Comparison of ENCODE assay signal across 1 cellular context in the genomic region with DNA sequence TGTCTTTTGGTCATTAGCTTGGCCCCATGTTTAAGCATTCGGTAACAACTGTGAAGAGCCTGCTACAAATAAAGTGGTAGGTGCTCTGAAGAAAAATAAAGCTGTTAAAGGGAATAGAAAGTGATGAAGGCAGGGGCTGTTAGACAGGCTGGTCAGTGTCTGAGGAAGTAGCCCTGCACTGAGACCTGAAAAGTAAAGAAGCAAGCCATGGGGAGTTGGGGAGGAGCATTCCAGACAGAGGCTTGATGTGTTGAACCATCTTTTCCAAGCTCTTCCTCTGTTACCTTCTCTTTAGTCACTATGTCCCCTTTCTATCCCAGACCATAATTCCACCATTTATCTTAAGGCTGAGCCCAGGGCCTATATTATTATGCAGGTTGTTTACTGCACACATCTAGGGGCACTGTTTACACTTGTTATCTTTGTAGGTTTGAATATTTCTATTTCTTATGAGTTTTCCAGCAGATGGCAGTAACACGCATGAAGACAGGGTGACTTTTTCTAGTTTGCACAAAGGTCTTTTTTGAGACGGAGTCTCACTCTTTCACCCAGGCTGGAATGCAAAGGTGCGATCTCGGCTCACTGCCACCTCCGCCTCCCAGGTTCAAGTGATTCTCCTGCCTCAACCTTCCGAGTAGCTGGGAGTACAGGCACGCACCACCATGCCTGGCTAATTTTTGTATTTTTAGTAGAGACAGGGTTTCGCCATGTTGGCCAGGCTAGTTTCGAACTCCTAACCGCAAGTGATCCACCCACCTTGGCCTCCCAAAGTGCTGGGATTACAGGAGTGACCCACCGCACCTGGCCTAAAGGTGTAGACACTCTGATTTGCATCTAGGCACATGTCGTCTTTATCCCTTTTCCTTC.
TF ChIP-seq lines count a peak whose summit lies in the region.

No MANE protein-coding gene starts in this region.

TF ChIP-seq in K562, 482 proteins besides CTCF, POLR2A, EP300 and RAD21 (continued from another document and continues in another):
- TF ChIP-seq, protein P1, sequence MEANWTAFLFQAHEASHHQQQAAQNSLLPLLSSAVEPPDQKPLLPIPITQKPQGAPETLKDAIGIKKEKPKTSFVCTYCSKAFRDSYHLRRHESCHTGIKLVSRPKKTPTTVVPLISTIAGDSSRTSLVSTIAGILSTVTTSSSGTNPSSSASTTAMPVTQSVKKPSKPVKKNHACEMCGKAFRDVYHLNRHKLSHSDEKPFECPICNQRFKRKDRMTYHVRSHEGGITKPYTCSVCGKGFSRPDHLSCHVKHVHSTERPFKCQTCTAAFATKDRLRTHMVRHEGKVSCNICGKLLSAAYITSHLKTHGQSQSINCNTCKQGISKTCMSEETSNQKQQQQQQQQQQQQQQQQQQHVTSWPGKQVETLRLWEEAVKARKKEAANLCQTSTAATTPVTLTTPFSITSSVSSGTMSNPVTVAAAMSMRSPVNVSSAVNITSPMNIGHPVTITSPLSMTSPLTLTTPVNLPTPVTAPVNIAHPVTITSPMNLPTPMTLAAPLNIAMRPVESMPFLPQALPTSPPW (CRISPR knock-in tag; IDR thresholded peaks at IDR 0.05), result no peak
- TF ChIP-seq MTA2 (IDR thresholded peaks at IDR 0.05; ENCODE audit: low read depth), result no peak
- TF ChIP-seq CC2D1A (IDR thresholded peaks at IDR 0.05), result no peak
- TF ChIP-seq ZBTB8A (IDR thresholded peaks at IDR 0.05; ENCODE audit: partially characterized antibody), result no peak
- no peak for TF ChIP-seq ZNF431 (CRISPR knock-in tag; IDR thresholded peaks at IDR 0.05)
- no peak for TF ChIP-seq PURB (CRISPR knock-in tag; IDR thresholded peaks at IDR 0.05; ENCODE audit: low read depth)
- TF ChIP-seq, protein P2, sequence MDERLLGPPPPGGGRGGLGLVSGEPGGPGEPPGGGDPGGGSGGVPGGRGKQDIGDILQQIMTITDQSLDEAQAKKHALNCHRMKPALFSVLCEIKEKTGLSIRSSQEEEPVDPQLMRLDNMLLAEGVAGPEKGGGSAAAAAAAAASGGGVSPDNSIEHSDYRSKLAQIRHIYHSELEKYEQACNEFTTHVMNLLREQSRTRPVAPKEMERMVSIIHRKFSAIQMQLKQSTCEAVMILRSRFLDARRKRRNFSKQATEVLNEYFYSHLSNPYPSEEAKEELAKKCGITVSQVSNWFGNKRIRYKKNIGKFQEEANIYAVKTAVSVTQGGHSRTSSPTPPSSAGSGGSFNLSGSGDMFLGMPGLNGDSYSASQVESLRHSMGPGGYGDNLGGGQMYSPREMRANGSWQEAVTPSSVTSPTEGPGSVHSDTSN (CRISPR knock-in tag; IDR thresholded peaks at IDR 0.05; ENCODE audit: low read depth), result no peak
- TF ChIP-seq, protein P2 (tag; conservative IDR thresholded peaks at IDR 0.05; ENCODE audit: low read depth), result no peak
- no peak for TF ChIP-seq ZFP1 (CRISPR knock-in tag; IDR thresholded peaks at IDR 0.05)
- no peak for TF ChIP-seq MXI1 (IDR thresholded peaks at IDR 0.05; ENCODE audit: low read depth, low read length)
- TF ChIP-seq KLF1 (tag; IDR thresholded peaks at IDR 0.05), result no peak
- 0 out of 2 replicates have a peak, but pooled peaks have one; percentile 20 for TF ChIP-seq EP400 (IDR thresholded peaks at IDR 0.05)
- TF ChIP-seq PTRF (tag; IDR thresholded peaks at IDR 0.05), result no peak
- no peak for TF ChIP-seq PTTG1 (tag; IDR thresholded peaks at IDR 0.05; ENCODE audit: low read depth)
- no peak for TF ChIP-seq KLF16 (IDR thresholded peaks at IDR 0.05)
- no peak for TF ChIP-seq C11orf30 (IDR thresholded peaks at IDR 0.05; ENCODE audit: low read depth)
- no peak for TF ChIP-seq SPI1 (IDR thresholded peaks at IDR 0.05; ENCODE audit: borderline replicate concordance, low read depth, low read length)
- TF ChIP-seq, protein P3, sequence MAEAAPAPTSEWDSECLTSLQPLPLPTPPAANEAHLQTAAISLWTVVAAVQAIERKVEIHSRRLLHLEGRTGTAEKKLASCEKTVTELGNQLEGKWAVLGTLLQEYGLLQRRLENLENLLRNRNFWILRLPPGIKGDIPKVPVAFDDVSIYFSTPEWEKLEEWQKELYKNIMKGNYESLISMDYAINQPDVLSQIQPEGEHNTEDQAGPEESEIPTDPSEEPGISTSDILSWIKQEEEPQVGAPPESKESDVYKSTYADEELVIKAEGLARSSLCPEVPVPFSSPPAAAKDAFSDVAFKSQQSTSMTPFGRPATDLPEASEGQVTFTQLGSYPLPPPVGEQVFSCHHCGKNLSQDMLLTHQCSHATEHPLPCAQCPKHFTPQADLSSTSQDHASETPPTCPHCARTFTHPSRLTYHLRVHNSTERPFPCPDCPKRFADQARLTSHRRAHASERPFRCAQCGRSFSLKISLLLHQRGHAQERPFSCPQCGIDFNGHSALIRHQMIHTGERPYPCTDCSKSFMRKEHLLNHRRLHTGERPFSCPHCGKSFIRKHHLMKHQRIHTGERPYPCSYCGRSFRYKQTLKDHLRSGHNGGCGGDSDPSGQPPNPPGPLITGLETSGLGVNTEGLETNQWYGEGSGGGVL (CRISPR knock-in tag; IDR thresholded peaks at IDR 0.05), result no peak
- TF ChIP-seq, protein P4, sequence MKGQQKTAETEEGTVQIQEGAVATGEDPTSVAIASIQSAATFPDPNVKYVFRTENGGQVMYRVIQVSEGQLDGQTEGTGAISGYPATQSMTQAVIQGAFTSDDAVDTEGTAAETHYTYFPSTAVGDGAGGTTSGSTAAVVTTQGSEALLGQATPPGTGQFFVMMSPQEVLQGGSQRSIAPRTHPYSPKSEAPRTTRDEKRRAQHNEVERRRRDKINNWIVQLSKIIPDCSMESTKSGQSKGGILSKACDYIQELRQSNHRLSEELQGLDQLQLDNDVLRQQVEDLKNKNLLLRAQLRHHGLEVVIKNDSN (CRISPR knock-in tag; IDR thresholded peaks at IDR 0.05), result no peak
- no peak for TF ChIP-seq ESRRA (IDR thresholded peaks at IDR 0.05; ENCODE audit: borderline replicate concordance, low read depth)
- TF ChIP-seq ZNF586 (CRISPR knock-in tag; conservative IDR thresholded peaks at IDR 0.05), result no peak
- TF ChIP-seq, protein P5, sequence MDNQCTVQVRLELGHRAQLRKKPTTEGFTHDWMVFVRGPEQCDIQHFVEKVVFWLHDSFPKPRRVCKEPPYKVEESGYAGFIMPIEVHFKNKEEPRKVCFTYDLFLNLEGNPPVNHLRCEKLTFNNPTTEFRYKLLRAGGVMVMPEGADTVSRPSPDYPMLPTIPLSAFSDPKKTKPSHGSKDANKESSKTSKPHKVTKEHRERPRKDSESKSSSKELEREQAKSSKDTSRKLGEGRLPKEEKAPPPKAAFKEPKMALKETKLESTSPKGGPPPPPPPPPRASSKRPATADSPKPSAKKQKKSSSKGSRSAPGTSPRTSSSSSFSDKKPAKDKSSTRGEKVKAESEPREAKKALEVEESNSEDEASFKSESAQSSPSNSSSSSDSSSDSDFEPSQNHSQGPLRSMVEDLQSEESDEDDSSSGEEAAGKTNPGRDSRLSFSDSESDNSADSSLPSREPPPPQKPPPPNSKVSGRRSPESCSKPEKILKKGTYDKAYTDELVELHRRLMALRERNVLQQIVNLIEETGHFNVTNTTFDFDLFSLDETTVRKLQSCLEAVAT (IDR thresholded peaks at IDR 0.05), result no peak
- no peak for TF ChIP-seq ZNF140 (CRISPR knock-in tag; IDR thresholded peaks at IDR 0.05)
- TF ChIP-seq TBL1XR1 (IDR thresholded peaks at IDR 0.05; ENCODE audit: low read length in 2 of 2), result no peak
- no peak for TF ChIP-seq SIRT6 (IDR thresholded peaks at IDR 0.05; ENCODE audit: low read depth, low read length)
- TF ChIP-seq ADNP (tag; IDR thresholded peaks at IDR 0.05), result peak; percentile 85
- TF ChIP-seq, protein P6, sequence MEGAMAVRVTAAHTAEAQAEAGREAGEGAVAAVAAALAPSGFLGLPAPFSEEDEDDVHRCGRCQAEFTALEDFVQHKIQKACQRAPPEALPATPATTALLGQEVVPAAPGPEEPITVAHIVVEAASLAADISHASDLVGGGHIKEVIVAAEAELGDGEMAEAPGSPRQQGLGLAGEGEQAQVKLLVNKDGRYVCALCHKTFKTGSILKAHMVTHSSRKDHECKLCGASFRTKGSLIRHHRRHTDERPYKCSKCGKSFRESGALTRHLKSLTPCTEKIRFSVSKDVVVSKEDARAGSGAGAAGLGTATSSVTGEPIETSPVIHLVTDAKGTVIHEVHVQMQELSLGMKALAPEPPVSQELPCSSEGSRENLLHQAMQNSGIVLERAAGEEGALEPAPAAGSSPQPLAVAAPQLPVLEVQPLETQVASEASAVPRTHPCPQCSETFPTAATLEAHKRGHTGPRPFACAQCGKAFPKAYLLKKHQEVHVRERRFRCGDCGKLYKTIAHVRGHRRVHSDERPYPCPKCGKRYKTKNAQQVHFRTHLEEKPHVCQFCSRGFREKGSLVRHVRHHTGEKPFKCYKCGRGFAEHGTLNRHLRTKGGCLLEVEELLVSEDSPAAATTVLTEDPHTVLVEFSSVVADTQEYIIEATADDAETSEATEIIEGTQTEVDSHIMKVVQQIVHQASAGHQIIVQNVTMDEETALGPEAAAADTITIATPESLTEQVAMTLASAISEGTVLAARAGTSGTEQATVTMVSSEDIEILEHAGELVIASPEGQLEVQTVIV (CRISPR knock-in tag; IDR thresholded peaks at IDR 0.05; ENCODE audit: borderline replicate concordance), result no peak
- no peak for TF ChIP-seq FOXA1 (IDR thresholded peaks at IDR 0.05; ENCODE audit: borderline replicate concordance)
- TF ChIP-seq, protein P7, sequence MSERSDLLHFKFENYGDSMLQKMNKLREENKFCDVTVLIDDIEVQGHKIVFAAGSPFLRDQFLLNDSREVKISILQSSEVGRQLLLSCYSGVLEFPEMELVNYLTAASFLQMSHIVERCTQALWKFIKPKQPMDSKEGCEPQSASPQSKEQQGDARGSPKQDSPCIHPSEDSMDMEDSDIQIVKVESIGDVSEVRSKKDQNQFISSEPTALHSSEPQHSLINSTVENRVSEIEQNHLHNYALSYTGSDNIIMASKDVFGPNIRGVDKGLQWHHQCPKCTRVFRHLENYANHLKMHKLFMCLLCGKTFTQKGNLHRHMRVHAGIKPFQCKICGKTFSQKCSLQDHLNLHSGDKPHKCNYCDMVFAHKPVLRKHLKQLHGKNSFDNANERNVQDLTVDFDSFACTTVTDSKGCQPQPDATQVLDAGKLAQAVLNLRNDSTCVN (CRISPR knock-in tag; IDR thresholded peaks at IDR 0.05), result 0 out of 2 replicates have a peak, but pooled peaks have one; percentile 57
- TF ChIP-seq, protein P8, sequence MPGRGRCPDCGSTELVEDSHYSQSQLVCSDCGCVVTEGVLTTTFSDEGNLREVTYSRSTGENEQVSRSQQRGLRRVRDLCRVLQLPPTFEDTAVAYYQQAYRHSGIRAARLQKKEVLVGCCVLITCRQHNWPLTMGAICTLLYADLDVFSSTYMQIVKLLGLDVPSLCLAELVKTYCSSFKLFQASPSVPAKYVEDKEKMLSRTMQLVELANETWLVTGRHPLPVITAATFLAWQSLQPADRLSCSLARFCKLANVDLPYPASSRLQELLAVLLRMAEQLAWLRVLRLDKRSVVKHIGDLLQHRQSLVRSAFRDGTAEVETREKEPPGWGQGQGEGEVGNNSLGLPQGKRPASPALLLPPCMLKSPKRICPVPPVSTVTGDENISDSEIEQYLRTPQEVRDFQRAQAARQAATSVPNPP (IDR thresholded peaks at IDR 0.05; ENCODE audit: borderline replicate concordance, insufficient read depth, insufficient read length), result no peak
- no peak for TF ChIP-seq CCAR2 (IDR thresholded peaks at IDR 0.05; ENCODE audit: low read depth, low read length)
- peak; percentile 68 to 76 for TF ChIP-seq FOXK2 (conservative IDR thresholded peaks at IDR 0.05 in 1 of 2, IDR thresholded peaks at IDR 0.05 in 1 of 2; ENCODE audit: low read depth in 2 of 2)
- TF ChIP-seq ETS2 (tag; IDR thresholded peaks at IDR 0.05; ENCODE audit: borderline replicate concordance, poor library complexity, severe bottlenecking), result no peak
- TF ChIP-seq NONO (IDR thresholded peaks at IDR 0.05; ENCODE audit: low read depth in 2 of 2, low read length in 1 of 2), result no peak
- TF ChIP-seq, protein P9, sequence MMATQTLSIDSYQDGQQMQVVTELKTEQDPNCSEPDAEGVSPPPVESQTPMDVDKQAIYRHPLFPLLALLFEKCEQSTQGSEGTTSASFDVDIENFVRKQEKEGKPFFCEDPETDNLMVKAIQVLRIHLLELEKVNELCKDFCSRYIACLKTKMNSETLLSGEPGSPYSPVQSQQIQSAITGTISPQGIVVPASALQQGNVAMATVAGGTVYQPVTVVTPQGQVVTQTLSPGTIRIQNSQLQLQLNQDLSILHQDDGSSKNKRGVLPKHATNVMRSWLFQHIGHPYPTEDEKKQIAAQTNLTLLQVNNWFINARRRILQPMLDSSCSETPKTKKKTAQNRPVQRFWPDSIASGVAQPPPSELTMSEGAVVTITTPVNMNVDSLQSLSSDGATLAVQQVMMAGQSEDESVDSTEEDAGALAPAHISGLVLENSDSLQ (IDR thresholded peaks at IDR 0.05), result no peak
- TF ChIP-seq NR2C1 (IDR thresholded peaks at IDR 0.05), result no peak
- no peak for TF ChIP-seq NR2C1 (tag; IDR thresholded peaks at IDR 0.05)
- TF ChIP-seq, protein P10, sequence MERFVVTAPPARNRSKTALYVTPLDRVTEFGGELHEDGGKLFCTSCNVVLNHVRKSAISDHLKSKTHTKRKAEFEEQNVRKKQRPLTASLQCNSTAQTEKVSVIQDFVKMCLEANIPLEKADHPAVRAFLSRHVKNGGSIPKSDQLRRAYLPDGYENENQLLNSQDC (CRISPR knock-in tag; IDR thresholded peaks at IDR 0.05), result no peak
- TF ChIP-seq DMBX1 (CRISPR knock-in tag; IDR thresholded peaks at IDR 0.05; ENCODE audit: borderline replicate concordance), result 0 out of 2 replicates have a peak, but pooled peaks have one; percentile 10
- no peak for TF ChIP-seq PRPF4 (IDR thresholded peaks at IDR 0.05; ENCODE audit: insufficient read depth, low read depth, low read length, poor library complexity, severe bottlenecking)
- TF ChIP-seq, protein P11, sequence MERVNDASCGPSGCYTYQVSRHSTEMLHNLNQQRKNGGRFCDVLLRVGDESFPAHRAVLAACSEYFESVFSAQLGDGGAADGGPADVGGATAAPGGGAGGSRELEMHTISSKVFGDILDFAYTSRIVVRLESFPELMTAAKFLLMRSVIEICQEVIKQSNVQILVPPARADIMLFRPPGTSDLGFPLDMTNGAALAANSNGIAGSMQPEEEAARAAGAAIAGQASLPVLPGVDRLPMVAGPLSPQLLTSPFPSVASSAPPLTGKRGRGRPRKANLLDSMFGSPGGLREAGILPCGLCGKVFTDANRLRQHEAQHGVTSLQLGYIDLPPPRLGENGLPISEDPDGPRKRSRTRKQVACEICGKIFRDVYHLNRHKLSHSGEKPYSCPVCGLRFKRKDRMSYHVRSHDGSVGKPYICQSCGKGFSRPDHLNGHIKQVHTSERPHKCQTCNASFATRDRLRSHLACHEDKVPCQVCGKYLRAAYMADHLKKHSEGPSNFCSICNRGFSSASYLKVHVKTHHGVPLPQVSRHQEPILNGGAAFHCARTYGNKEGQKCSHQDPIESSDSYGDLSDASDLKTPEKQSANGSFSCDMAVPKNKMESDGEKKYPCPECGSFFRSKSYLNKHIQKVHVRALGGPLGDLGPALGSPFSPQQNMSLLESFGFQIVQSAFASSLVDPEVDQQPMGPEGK (CRISPR knock-in tag; IDR thresholded peaks at IDR 0.05; ENCODE audit: borderline replicate concordance), result no peak
- TF ChIP-seq, protein P12, sequence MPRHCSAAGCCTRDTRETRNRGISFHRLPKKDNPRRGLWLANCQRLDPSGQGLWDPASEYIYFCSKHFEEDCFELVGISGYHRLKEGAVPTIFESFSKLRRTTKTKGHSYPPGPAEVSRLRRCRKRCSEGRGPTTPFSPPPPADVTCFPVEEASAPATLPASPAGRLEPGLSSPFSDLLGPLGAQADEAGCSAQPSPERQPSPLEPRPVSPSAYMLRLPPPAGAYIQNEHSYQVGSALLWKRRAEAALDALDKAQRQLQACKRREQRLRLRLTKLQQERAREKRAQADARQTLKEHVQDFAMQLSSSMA (CRISPR knock-in tag; IDR thresholded peaks at IDR 0.05), result no peak
